23 cellular contexts compared by ENCODE assay signal in the genomic region with DNA sequence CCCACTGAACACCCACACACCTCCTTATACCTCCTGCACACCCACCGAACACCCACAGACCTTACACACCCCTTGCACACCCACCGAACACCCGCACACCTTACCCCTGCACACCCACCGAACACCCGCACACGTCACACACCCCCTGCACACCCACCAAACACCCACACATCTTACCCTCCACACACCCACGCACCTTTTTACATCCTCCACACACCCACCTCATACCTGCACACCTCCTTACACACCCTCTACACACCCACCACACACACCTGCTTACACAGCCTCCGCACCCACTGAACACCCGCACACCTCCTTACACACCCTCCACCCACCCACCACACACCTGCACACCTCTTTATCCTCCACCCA.
"Had no signal": no experiment of that assay in that cellular context is flagged by ENCODE, and none has a peak within 500 bp of the region (broad histone marks: within the 10 kb centered on the region; RNA-seq: fewer than 3 reads in every experiment).

No MANE protein-coding gene starts in this region.

- H2AFZ ChIP-seq: neural progenitor cell, parathyroid adenoma had no signal

- H3K36me3 ChIP-seq: neural progenitor cell had no signal

- H3K27ac ChIP-seq: left lung, lower lobe of right lung, neural progenitor cell, parathyroid adenoma, prostate gland, right lobe of liver, spleen, testis, tibial nerve had no signal

- H3K4me3 ChIP-seq: left lung, lower lobe of right lung, neural progenitor cell, prostate gland, right lobe of liver, spleen, testis, tibial nerve had no signal

- H3K9ac ChIP-seq: neural progenitor cell, parathyroid adenoma had no signal

- H3K27me3 ChIP-seq: left lung, neural progenitor cell, right lobe of liver, spleen, testis, tibial nerve had no signal

- H3K36me3 Mint-ChIP-seq: natural killer cell treated with Interleukin-12 subunit alpha and Interleukin-12 subunit beta and Interleukin-15 and Interleukin-18, amount 100 ng/mL, for 72 hours; neural progenitor cell had no signal

- H3K27ac Mint-ChIP-seq: memory B cell; natural killer cell treated with Interleukin-12 subunit alpha and Interleukin-12 subunit beta and Interleukin-15 and Interleukin-18, amount 100 ng/mL, for 72 hours; neural progenitor cell; stimulated activated naive B cell treated with anti-CD40 and anti-IgM and Interleukin-4, amounts not matched to agents 10 μg/mL and 1 μg/mL and 100 μg/mL, for 72 hours had no signal

- H3K4me1 ChIP-seq: parathyroid adenoma had no signal

- H3K4me3 Mint-ChIP-seq: memory B cell; natural killer cell treated with Interleukin-12 subunit alpha and Interleukin-12 subunit beta and Interleukin-15 and Interleukin-18, amount 100 ng/mL, for 72 hours; neural progenitor cell; stimulated activated naive B cell treated with anti-CD40 and anti-IgM and Interleukin-4, amounts not matched to agents 10 μg/mL and 1 μg/mL and 100 μg/mL, for 72 hours; stimulated activated naive CD8-positive, alpha-beta T cell treated with anti-CD3 and anti-CD28 coated beads, Interleukin-15, amount 100 ng/mL, for 72 hours had no signal

- H3K4me1 Mint-ChIP-seq: stimulated activated naive CD8-positive, alpha-beta T cell treated with anti-CD3 and anti-CD28 coated beads, Interleukin-15, amount 100 ng/mL, for 72 hours had no signal

- H3K4me2 ChIP-seq: neural progenitor cell had no signal

- H3K9me3 Mint-ChIP-seq: memory B cell; natural killer cell treated with Interleukin-12 subunit alpha and Interleukin-12 subunit beta and Interleukin-15 and Interleukin-18, amount 100 ng/mL, for 72 hours; neural progenitor cell; stimulated activated naive B cell treated with anti-CD40 and anti-IgM and Interleukin-4, amounts not matched to agents 10 μg/mL and 1 μg/mL and 100 μg/mL, for 72 hours; stimulated activated naive CD8-positive, alpha-beta T cell treated with anti-CD3 and anti-CD28 coated beads, Interleukin-15, amount 100 ng/mL, for 72 hours had no signal

- FAIRE-seq: colon, keratinocyte had no signal

- H3K9me3 ChIP-seq: left lung, lower lobe of right lung, prostate gland, right lobe of liver, spleen, testis, tibial nerve had no signal

- DNase-seq: cerebellar nuclear complex; effector CD4-positive, alpha-beta T cell; foreskin melanocyte; left lung; lower lobe of right lung; midbrain; occipital lobe; right lobe of liver; stimulated activated CD4-positive, alpha-beta T cell treated with anti-CD3 and anti-CD28 coated beads, Interleukin-15, amount 100 ng/mL, for 24 hours; stimulated activated CD4-positive, alpha-beta T cell treated with anti-CD3 and anti-CD28 coated beads, Interleukin-1b, Interleukin-23, amount 100 ng/mL, for 48 hours; stimulated activated CD4-positive, alpha-beta T cell treated with anti-CD3 and anti-CD28 coated beads, Interleukin-4, amount 100 ng/mL, for 24 hours; stimulated activated naive B cell treated with anti-CD40 and anti-IgM and Interleukin-4, amounts not matched to agents 10 μg/mL and 1 μg/mL and 100 μg/mL, for 72 hours; stimulated activated naive CD8-positive, alpha-beta T cell treated with anti-CD3 and anti-CD28 coated beads, Interleukin-15, amount 100 ng/mL, for 72 hours had no signal

- ATAC-seq: left lung; lower lobe of right lung; right lobe of liver; stimulated activated naive B cell treated with anti-CD40 and anti-IgM and Interleukin-4, amounts not matched to agents 10 μg/mL and 1 μg/mL and 100 μg/mL, for 72 hours had no signal

- H3K27me3 Mint-ChIP-seq: memory B cell; natural killer cell treated with Interleukin-12 subunit alpha and Interleukin-12 subunit beta and Interleukin-15 and Interleukin-18, amount 100 ng/mL, for 72 hours; stimulated activated naive B cell treated with anti-CD40 and anti-IgM and Interleukin-4, amounts not matched to agents 10 μg/mL and 1 μg/mL and 100 μg/mL, for 72 hours; stimulated activated naive CD8-positive, alpha-beta T cell treated with anti-CD3 and anti-CD28 coated beads, Interleukin-15, amount 100 ng/mL, for 72 hours had no signal
